Comparison of ENCODE assay signal across 8 cellular contexts in the genomic region with DNA sequence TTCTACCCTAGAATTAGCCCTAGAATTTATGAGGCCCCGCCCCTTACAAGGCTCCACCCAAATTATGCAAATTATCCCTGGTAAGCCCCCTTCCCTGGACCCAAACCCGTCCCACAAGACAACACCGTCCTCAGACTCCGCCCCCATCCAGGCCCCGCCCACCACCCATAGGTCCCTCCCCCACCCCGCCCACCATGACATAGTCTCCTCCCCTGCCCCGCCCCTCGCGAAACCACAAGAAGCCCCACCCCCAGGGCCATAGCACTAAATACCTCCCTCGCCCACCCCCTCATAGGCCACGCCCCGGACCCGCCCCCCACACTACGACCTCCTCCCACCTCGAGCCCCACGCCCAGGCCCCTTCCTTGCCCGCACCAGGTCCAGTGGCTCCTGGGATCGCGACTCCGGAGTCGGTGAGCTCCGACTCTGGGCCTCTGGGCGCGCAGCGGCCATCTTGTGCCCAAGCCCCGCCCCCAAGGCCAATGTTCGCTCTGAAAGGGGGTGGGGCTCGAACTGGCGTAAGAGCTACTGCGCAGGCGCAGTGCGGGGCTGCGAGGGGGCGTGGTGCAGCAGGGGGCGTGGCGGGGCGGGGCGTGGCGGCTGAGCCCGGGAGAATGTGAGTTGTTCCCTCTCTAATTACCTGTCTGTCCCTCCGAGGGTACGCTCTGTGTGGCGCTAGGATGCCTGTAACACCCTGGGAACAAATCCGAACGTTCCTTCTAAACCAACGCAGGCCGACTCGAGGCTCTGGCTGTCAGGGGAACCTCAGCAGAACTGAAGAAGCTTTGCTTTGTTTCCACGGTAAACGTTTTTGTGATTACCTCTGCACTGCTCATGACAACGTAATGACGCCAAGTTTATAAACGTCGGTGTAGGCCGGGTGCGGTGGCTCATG. TPM values are rescaled to one million over a fixed set of nuclear protein-coding genes. Genes with fewer than 3 reads are reported as not detected.
A peak's percentile ranks its signal among the peaks of the same experiment; 100 is the strongest.
DNase-seq lines count a peak whose midpoint lies in the region; ATAC-seq and TF ChIP-seq lines count a peak whose summit lies in the region.

A gene with protein sequence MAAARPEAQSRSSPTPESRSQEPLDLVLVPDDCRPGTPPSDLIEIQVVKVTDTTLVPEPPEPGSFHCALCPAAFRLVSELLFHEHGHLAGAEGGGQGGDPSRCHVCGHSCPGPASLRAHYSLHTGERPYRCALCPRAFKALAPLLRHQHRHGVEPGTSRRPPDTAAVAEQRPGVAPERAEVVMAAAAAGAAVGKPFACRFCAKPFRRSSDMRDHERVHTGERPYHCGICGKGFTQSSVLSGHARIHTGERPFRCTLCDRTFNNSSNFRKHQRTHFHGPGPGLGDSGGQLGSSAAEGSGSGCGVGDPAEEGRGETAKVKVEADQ (minus strand): TSS at position 458 of the 895 bp plus-strand sequence. CDS start 5 bp downstream, at position 453.

- in situ Hi-C loops in ACHN (cut with HindIII; ENCODE audit: low pct_ligation_motif_present, low pct_unique_long_range_greater_than_20kb, low sequenced_read_pairs), result loop anchor here (10.0 kb wide), 1 partner anchor 110 kb away; no protein-coding TSS in a partner anchor

- TF ChIP-seq CTCF in OCI-LY3 (IDR thresholded peaks at IDR 0.05; ENCODE audit: low read depth, low read length) (no peak), mucosa of descending colon (IDR thresholded peaks at IDR 0.05) (no peak)

- peak within 1 kb of the TSS; percentile 89 for H2AFZ ChIP-seq in OCI-LY3 (ENCODE audit: low read depth, low read length)

- H3K36me3 ChIP-seq in OCI-LY3 (replicated peaks; ENCODE audit: low read depth, low read length) (peaks cover 12% of the 10 kb centered on the region), mucosa of descending colon (ENCODE audit: low read depth) (no peaks in the 10 kb centered on the region)

- TF ChIP-seq EP300 in Ishikawa (IDR thresholded peaks at IDR 0.05; ENCODE audit: borderline replicate concordance), result no peak

- H3K4me1 ChIP-seq in OCI-LY3 (ENCODE audit: low read length), result peaks cover 20% of the 10 kb centered on the region
- peaks cover 4% of the 10 kb centered on the region for H3K4me1 ChIP-seq in mucosa of descending colon (ENCODE audit: low read depth)

- intact Hi-C loops in mucosa of descending colon (cut with DNase I, micrococcal nuclease), result no loop called here

- H3K27ac ChIP-seq in OCI-LY3 (ENCODE audit: low read length) (peak within 1 kb of the TSS; percentile 73), epithelial cell of prostate (peak within 1 kb of the TSS; percentile 81)

- H3K9me3 ChIP-seq in OCI-LY3 (ENCODE audit: insufficient read depth, low read length), result no peaks in the 10 kb centered on the region
- H3K9me3 ChIP-seq in mucosa of descending colon, result no peaks in the 10 kb centered on the region

- H3K79me2 ChIP-seq in OCI-LY3 (ENCODE audit: low read length), result no peaks in the 10 kb centered on the region

- H3K4me2 ChIP-seq in OCI-LY3 (ENCODE audit: low read length), result peak within 1 kb of the TSS; percentile 83

- DNase-seq in ACHN (peak; percentile 86), activated T-cell treated with anti-CD3 and anti-CD28 coated beads for 48 hours (ENCODE audit: low read depth) (peak; percentile 88), epithelial cell of prostate (ENCODE audit: low read depth, low spot score) (peak; percentile 41), mucosa of descending colon (peak; percentile 93 to 95 (median 94))
- peak; percentile 88 to 94 for DNase-seq in stimulated activated CD8-positive, alpha-beta memory T cell treated with anti-CD3 and anti-CD28 coated beads, Interleukin-2, amount 100 ng/mL, for 1 hour (ENCODE audit: low read depth in 2 of 2)

- peak; percentile 41 for ATAC-seq in GM19043 (IDR thresholded peaks at IDR 0.05; ENCODE audit: low read depth, unreplicated experiment)
- ATAC-seq in mucosa of descending colon, result peak; percentile 97

- 0 out of 2 replicates have a peak, but pooled peaks cover 2% of the 10 kb centered on the region for H4K20me1 ChIP-seq in OCI-LY3 (ENCODE audit: insufficient read depth, low read length)

- no peaks in the 10 kb centered on the region for H3K27me3 ChIP-seq in OCI-LY3 (ENCODE audit: low read depth, low read length)

- H3K9ac ChIP-seq in OCI-LY3 (ENCODE audit: low read length), result peak within 1 kb of the TSS; percentile 76

- peak within 1 kb of the TSS; percentile 81 for H3K4me3 ChIP-seq in OCI-LY3 (ENCODE audit: low read length)
- H3K4me3 ChIP-seq in mucosa of descending colon, result peak within 1 kb of the TSS; percentile 17

- TF ChIP-seq RAD21 in Ishikawa (IDR thresholded peaks at IDR 0.05; ENCODE audit: low read depth), result no peak

TF ChIP-seq in Ishikawa, 13 proteins besides CTCF, POLR2A, EP300 and RAD21:
- TF ChIP-seq MAX (IDR thresholded peaks at IDR 0.05) (peak; percentile 40), CREB1 (IDR thresholded peaks at IDR 0.05; ENCODE audit: low read depth) (0 out of 2 replicates have a peak, but pooled peaks have one; percentile 30), FOXM1 (IDR thresholded peaks at IDR 0.05; ENCODE audit: borderline replicate concordance, low read depth) (no peak), TEAD4 (IDR thresholded peaks at IDR 0.05) (peak; percentile 8; the same call in 1 of the 2 replicates), ZBTB7A (IDR thresholded peaks at IDR 0.05; ENCODE audit: low read depth) (no peak), EGR1 (IDR thresholded peaks at IDR 0.05) (no peak), TAF1 (IDR thresholded peaks at IDR 0.05; ENCODE audit: low read depth) (peak; percentile 92), YY1 (IDR thresholded peaks at IDR 0.05; ENCODE audit: low read depth) (peak; percentile 94), CEBPB (IDR thresholded peaks at IDR 0.05) (no peak)
- TF ChIP-seq, protein P1, sequence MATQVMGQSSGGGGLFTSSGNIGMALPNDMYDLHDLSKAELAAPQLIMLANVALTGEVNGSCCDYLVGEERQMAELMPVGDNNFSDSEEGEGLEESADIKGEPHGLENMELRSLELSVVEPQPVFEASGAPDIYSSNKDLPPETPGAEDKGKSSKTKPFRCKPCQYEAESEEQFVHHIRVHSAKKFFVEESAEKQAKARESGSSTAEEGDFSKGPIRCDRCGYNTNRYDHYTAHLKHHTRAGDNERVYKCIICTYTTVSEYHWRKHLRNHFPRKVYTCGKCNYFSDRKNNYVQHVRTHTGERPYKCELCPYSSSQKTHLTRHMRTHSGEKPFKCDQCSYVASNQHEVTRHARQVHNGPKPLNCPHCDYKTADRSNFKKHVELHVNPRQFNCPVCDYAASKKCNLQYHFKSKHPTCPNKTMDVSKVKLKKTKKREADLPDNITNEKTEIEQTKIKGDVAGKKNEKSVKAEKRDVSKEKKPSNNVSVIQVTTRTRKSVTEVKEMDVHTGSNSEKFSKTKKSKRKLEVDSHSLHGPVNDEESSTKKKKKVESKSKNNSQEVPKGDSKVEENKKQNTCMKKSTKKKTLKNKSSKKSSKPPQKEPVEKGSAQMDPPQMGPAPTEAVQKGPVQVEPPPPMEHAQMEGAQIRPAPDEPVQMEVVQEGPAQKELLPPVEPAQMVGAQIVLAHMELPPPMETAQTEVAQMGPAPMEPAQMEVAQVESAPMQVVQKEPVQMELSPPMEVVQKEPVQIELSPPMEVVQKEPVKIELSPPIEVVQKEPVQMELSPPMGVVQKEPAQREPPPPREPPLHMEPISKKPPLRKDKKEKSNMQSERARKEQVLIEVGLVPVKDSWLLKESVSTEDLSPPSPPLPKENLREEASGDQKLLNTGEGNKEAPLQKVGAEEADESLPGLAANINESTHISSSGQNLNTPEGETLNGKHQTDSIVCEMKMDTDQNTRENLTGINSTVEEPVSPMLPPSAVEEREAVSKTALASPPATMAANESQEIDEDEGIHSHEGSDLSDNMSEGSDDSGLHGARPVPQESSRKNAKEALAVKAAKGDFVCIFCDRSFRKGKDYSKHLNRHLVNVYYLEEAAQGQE (IDR thresholded peaks at IDR 0.05; ENCODE audit: low read depth), result no peak
TF ChIP-seq in Ishikawa: peak in this region for 5.

RNA-seq across cellular contexts. Expression of the gene that starts here (rescaled TPM):
- 10 to 100 TPM in 2 of 3 donors, 1 to 10 TPM in 1; 8.7 to 13.8 (median 10.1) TPM for total RNA-seq in mucosa of descending colon

Comparison
In these comparisons a context has a peak if more than half of its experiments do, and no peak if none do; other contexts are left out.
1. Peak in every context shown above with its lines: DNase-seq, ATAC-seq, H3K4me3 ChIP-seq and H3K27ac ChIP-seq.
2. DNase-seq: peak in every context shown above with its lines; median percentile 94 in mucosa of descending colon; 91 in stimulated activated CD8-positive, alpha-beta memory T cell treated with anti-CD3 and anti-CD28 coated beads, Interleukin-2, amount 100 ng/mL, for 1 hour; 88 in activated T-cell treated with anti-CD3 and anti-CD28 coated beads for 48 hours; 86 in ACHN; 41 in epithelial cell of prostate.